ENCODE assay signal across 16 cellular contexts in genomic region chr17:74099441-74100340, GRCh38.
"Had no signal": no experiment of that assay in that cellular context is flagged by ENCODE, and none has a peak within 500 bp of the region (broad histone marks: within the 10 kb centered on the region; RNA-seq: fewer than 3 reads in every experiment).

No MANE protein-coding gene starts in this region.

- DNase-seq: activated CD4-positive, alpha-beta memory T cell treated with anti-CD3 and anti-CD28 coated beads for 36 hours; activated CD4-positive, alpha-beta T cell treated with anti-CD3 and anti-CD28 coated beads for 36 hours; activated effector memory CD4-positive, alpha-beta T cell treated with Interleukin-2 at 50 U/mL for 16 hours; activated naive CD4-positive, alpha-beta T cell treated with anti-CD3 and anti-CD28 coated beads, Interleukin-2, amount 50 U/mL, for 16 hours; activated T-cell treated with anti-CD3 and anti-CD28 coated beads, Interleukin-2, amount 50 U/mL, for 24 hours; kidney; mesenchymal stem cell; naive thymus-derived CD8-positive, alpha-beta T cell; right lobe of liver; stimulated activated CD4-positive, alpha-beta T cell treated with anti-CD3 and anti-CD28 coated beads, Interleukin-4, amount 100 ng/mL, for 4 hours; stimulated activated CD8-positive, alpha-beta memory T cell treated with anti-CD3 and anti-CD28 coated beads, Interleukin-4, amount 100 ng/mL, for 48 hours; stimulated activated naive CD8-positive, alpha-beta T cell treated with anti-CD3 and anti-CD28 coated beads, Interleukin-15, Interleukin-2, amounts not matched to agents 100 U/mL and 50 U/mL, for 24 hours; trophoblast cell had no signal

- H3K4me3 ChIP-seq: cardiac muscle cell, hepatocyte, right lobe of liver, smooth muscle cell had no signal
